In the genomic region with DNA sequence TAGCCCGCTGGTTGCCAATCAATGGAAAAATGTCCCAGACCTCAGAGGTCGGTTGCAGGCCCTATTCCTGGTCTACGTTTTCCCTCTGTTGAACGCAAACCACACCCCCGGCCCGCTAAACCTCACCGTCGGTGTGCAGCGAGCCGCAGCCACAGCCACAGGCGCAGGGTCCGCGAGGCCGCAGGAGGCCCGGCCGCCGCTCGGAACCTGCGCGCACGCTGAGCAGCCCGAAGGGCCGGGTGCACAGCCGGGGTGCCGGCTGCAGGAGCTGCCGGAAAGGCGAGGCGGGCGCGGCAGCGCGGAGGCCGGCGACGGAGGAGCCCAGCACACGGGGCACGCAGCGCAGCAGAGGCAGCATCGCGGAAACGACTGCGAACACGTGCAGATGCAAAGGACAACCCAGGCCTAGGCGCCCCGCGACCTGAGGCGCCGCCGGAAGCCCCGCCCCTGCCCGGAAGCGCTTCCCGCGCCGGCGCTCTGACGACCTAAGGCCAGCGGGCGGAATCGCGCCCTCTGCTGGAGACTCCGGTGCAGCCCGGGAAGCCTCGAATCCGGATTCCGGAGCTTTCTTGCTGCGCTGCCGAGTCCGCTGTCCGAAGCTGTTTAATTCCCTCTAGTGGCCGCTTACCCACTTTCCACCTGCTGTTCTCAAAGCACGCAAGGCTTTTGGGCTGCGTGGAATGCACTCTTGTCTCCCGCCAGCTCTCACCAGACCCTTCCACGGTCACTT, we compare ENCODE assay signal across 1 cellular context.
TF ChIP-seq lines count a peak whose summit lies in the region.

A gene with protein sequence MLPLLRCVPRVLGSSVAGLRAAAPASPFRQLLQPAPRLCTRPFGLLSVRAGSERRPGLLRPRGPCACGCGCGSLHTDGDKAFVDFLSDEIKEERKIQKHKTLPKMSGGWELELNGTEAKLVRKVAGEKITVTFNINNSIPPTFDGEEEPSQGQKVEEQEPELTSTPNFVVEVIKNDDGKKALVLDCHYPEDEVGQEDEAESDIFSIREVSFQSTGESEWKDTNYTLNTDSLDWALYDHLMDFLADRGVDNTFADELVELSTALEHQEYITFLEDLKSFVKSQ (minus strand): TSS at position 440 of the 730 bp plus-strand sequence. CDS start 82 bp downstream, at position 358.

TF ChIP-seq in HepG2, 621 proteins besides CTCF, POLR2A, EP300 and RAD21 (continued from another document and continues in another):
- TF ChIP-seq, protein P1, sequence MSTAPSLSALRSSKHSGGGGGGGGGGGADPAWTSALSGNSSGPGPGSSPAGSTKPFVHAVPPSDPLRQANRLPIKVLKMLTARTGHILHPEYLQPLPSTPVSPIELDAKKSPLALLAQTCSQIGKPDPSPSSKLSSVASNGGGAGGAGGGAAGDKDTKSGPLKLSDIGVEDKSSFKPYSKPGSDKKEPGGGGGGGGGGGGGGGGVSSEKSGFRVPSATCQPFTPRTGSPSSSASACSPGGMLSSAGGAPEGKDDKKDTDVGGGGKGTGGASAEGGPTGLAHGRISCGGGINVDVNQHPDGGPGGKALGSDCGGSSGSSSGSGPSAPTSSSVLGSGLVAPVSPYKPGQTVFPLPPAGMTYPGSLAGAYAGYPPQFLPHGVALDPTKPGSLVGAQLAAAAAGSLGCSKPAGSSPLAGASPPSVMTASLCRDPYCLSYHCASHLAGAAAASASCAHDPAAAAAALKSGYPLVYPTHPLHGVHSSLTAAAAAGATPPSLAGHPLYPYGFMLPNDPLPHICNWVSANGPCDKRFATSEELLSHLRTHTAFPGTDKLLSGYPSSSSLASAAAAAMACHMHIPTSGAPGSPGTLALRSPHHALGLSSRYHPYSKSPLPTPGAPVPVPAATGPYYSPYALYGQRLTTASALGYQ (CRISPR knock-in tag; IDR thresholded peaks at IDR 0.05): peak; percentile 79; the same call in 1 of the 2 replicates
- TF ChIP-seq SKI (IDR thresholded peaks at IDR 0.05; ENCODE audit: partially characterized antibody) (peak; percentile 28), NR2F1 (CRISPR knock-in tag; IDR thresholded peaks at IDR 0.05) (peak in 1 of 2 experiments; percentile 42; a peak in 1 of 4 replicates), CCDC6 (CRISPR knock-in tag; IDR thresholded peaks at IDR 0.05) (peak; percentile 72; the same call in 1 of the 2 replicates), SIN3B (IDR thresholded peaks at IDR 0.05; ENCODE audit: low read length) (no peak), ARNTL (CRISPR knock-in tag; IDR thresholded peaks at IDR 0.05) (0 out of 2 replicates have a peak, but pooled peaks have one; percentile 59), SIN3A (IDR thresholded peaks at IDR 0.05; ENCODE audit: borderline replicate concordance, low read depth, low read length) (peak; percentile 81; the same call in 1 of the 2 replicates), GATAD2A (CRISPR knock-in tag; IDR thresholded peaks at IDR 0.05) (no peak; the same call in 1 of the 2 replicates), HNRNPLL (IDR thresholded peaks at IDR 0.05; ENCODE audit: low read depth, low read length, poor library complexity, severe bottlenecking) (peak; percentile 77), ZNF20 (CRISPR knock-in tag; IDR thresholded peaks at IDR 0.05) (no peak), SSRP1 (CRISPR knock-in tag; IDR thresholded peaks at IDR 0.05) (no peak), TEAD2 (CRISPR knock-in tag; IDR thresholded peaks at IDR 0.05) (0 out of 2 replicates have a peak, but pooled peaks have one; percentile 31), ONECUT2 (CRISPR knock-in tag; IDR thresholded peaks at IDR 0.05) (no peak), SALL1 (CRISPR knock-in tag; IDR thresholded peaks at IDR 0.05) (peak; percentile 80), FIP1L1 (IDR thresholded peaks at IDR 0.05; ENCODE audit: borderline replicate concordance, insufficient read depth, low read depth, low read length) (no peak), IRF2 (CRISPR knock-in tag; IDR thresholded peaks at IDR 0.05) (peak; percentile 83), ZNF143 (CRISPR knock-in tag; IDR thresholded peaks at IDR 0.05) (peak; percentile 71), GTF3A (CRISPR knock-in tag; conservative IDR thresholded peaks at IDR 0.05) (no peak), NFATC3 (CRISPR knock-in tag; IDR thresholded peaks at IDR 0.05) (no peak), ZNF598 (CRISPR knock-in tag; IDR thresholded peaks at IDR 0.05; ENCODE audit: borderline replicate concordance) (0 out of 2 replicates have a peak, but pooled peaks have one; percentile 62), MAZ (IDR thresholded peaks at IDR 0.05; ENCODE audit: borderline replicate concordance, low read depth, low read length) (peak; percentile 80), MAZ (CRISPR knock-in tag; IDR thresholded peaks at IDR 0.05; ENCODE audit: low read depth) (peak; percentile 83)
- TF ChIP-seq, protein P2, sequence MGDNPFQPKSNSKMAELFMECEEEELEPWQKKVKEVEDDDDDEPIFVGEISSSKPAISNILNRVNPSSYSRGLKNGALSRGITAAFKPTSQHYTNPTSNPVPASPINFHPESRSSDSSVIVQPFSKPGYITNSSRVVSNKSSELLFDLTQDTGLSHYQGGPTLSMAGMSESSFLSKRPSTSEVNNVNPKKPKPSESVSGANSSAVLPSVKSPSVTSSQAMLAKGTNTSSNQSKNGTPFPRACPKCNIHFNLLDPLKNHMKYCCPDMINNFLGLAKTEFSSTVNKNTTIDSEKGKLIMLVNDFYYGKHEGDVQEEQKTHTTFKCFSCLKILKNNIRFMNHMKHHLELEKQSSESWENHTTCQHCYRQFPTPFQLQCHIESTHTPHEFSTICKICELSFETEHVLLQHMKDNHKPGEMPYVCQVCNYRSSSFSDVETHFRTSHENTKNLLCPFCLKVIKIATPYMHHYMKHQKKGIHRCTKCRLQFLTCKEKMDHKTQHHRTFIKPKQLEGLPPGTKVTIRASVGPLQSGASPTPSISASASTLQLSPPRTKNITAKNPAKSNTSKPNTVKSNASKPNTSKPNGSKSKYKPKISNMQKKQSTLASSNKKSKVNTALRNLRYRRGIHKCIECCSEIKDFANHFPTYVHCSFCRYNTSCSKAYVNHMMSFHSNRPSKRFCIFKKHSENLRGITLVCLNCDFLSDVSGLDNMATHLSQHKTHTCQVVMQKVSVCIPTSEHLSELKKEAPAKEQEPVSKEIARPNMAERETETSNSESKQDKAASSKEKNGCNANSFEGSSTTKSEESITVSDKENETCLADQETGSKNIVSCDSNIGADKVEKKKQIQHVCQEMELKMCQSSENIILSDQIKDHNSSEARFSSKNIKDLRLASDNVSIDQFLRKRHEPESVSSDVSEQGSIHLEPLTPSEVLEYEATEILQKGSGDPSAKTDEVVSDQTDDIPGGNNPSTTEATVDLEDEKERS (CRISPR knock-in tag; IDR thresholded peaks at IDR 0.05): no peak
- TF ChIP-seq, protein P3, sequence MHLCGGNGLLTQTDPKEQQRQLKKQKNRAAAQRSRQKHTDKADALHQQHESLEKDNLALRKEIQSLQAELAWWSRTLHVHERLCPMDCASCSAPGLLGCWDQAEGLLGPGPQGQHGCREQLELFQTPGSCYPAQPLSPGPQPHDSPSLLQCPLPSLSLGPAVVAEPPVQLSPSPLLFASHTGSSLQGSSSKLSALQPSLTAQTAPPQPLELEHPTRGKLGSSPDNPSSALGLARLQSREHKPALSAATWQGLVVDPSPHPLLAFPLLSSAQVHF (CRISPR knock-in tag; IDR thresholded peaks at IDR 0.05): peak; percentile 73; the same call in 1 of the 2 replicates
- TF ChIP-seq, protein P4, sequence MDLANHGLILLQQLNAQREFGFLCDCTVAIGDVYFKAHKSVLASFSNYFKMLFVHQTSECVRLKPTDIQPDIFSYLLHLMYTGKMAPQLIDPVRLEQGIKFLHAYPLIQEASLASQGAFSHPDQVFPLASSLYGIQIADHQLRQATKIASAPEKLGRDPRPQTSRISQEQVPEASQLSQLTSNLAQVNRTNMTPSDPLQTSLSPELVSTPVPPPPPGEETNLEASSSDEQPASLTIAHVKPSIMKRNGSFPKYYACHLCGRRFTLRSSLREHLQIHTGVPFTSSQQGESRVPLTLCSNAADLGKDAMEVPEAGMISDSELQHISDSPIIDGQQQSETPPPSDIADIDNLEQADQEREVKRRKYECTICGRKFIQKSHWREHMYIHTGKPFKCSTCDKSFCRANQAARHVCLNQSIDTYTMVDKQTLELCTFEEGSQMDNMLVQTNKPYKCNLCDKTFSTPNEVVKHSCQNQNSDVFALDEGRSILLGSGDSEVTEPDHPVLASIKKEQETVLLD (CRISPR knock-in tag; IDR thresholded peaks at IDR 0.05; ENCODE audit: low read depth): peak; percentile 74; the same call in 1 of the 2 replicates
- TF ChIP-seq, protein P5, sequence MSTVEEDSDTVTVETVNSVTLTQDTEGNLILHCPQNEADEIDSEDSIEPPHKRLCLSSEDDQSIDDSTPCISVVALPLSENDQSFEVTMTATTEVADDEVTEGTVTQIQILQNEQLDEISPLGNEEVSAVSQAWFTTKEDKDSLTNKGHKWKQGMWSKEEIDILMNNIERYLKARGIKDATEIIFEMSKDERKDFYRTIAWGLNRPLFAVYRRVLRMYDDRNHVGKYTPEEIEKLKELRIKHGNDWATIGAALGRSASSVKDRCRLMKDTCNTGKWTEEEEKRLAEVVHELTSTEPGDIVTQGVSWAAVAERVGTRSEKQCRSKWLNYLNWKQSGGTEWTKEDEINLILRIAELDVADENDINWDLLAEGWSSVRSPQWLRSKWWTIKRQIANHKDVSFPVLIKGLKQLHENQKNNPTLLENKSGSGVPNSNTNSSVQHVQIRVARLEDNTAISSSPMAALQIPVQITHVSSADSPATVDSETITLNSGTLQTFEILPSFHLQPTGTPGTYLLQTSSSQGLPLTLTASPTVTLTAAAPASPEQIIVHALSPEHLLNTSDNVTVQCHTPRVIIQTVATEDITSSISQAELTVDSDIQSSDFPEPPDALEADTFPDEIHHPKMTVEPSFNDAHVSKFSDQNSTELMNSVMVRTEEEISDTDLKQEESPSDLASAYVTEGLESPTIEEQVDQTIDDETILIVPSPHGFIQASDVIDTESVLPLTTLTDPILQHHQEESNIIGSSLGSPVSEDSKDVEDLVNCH (CRISPR knock-in tag; IDR thresholded peaks at IDR 0.05): no peak
- TF ChIP-seq, protein P6, sequence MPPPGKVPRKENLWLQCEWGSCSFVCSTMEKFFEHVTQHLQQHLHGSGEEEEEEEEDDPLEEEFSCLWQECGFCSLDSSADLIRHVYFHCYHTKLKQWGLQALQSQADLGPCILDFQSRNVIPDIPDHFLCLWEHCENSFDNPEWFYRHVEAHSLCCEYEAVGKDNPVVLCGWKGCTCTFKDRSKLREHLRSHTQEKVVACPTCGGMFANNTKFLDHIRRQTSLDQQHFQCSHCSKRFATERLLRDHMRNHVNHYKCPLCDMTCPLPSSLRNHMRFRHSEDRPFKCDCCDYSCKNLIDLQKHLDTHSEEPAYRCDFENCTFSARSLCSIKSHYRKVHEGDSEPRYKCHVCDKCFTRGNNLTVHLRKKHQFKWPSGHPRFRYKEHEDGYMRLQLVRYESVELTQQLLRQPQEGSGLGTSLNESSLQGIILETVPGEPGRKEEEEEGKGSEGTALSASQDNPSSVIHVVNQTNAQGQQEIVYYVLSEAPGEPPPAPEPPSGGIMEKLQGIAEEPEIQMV (CRISPR knock-in tag; IDR thresholded peaks at IDR 0.05; ENCODE audit: low read depth): peak; percentile 67; the same call in 1 of the 2 replicates
- TF ChIP-seq, protein P7, sequence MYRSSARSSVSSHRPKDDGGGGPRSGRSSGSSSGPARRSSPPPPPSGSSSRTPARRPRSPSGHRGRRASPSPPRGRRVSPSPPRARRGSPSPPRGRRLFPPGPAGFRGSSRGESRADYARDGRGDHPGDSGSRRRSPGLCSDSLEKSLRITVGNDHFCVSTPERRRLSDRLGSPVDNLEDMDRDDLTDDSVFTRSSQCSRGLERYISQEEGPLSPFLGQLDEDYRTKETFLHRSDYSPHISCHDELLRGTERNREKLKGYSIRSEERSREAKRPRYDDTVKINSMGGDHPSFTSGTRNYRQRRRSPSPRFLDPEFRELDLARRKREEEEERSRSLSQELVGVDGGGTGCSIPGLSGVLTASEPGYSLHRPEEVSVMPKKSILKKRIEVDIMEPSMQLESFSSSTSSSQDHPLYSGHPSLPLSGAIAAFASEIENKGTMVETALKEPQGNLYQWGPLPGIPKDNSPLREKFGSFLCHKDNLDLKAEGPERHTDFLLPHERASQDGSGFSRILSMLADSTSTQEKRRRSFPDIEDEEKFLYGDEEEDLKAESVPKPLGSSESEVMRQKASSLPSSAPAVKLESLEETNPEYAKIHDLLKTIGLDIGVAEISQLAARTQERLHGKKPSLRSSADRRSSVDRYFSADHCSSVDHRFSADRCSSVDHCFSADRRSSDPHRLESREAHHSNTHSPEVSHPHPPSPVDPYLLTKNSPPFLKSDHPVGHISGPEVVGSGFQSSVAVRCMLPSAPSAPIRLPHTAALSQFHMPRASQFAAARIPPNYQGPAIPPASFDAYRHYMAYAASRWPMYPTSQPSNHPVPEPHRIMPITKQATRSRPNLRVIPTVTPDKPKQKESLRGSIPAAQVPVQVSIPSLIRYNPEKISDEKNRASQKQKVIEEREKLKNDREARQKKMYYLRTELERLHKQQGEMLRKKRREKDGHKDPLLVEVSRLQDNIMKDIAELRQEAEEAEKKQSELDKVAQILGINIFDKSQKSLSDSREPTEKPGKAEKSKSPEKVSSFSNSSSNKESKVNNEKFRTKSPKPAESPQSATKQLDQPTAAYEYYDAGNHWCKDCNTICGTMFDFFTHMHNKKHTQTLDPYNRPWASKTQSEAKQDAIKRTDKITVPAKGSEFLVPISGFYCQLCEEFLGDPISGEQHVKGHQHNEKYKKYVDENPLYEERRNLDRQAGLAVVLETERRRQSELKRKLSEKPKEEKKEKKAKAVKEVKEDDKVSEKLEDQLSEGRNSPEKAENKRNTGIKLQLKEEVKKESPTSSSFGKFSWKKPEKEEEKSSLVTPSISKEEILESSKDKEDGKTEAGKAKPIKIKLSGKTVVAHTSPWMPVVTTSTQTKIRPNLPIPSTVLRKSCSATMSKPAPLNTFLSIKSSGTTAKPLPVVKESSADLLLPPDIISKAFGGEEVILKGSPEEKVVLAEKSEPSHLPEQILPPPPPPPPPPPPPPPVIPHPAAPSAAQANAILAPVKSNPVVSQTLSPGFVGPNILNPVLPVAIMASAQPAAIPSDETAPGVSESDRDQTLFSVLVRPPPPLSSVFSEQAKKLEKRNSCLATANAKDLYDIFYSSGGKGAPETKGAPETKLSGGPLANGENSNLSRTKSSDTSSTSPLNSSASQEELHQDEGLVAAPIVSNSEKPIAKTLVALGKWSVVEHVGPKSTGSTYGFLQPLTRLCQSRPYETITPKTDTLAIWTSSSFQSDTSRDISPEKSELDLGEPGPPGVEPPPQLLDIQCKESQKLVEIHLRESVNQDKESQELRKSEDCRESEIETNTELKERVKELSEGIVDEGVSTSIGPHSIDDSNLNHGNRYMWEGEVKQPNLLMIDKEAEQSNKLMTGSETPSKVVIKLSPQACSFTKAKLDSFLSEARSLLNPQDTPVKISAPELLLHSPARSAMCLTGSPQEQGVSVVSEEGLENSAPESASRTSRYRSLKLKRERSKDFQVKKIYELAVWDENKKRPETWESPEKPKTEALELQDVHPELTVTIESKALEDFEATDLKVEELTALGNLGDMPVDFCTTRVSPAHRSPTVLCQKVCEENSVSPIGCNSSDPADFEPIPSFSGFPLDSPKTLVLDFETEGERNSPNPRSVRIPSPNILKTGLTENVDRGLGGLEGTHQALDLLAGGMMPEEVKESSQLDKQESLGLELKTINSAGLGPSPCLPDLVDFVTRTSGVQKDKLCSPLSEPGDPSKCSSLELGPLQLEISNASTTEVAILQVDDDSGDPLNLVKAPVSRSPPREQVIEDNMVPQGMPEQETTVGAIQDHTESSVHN (CRISPR knock-in tag; IDR thresholded peaks at IDR 0.05): 0 out of 2 replicates have a peak, but pooled peaks have one; percentile 24
- TF ChIP-seq, protein P8, sequence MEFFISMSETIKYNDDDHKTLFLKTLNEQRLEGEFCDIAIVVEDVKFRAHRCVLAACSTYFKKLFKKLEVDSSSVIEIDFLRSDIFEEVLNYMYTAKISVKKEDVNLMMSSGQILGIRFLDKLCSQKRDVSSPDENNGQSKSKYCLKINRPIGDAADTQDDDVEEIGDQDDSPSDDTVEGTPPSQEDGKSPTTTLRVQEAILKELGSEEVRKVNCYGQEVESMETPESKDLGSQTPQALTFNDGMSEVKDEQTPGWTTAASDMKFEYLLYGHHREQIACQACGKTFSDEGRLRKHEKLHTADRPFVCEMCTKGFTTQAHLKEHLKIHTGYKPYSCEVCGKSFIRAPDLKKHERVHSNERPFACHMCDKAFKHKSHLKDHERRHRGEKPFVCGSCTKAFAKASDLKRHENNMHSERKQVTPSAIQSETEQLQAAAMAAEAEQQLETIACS (CRISPR knock-in tag; IDR thresholded peaks at IDR 0.05): peak; percentile 54; the same call in 1 of the 2 replicates
